Comparison of ENCODE assay signal across 1 cellular context in the genomic region with DNA sequence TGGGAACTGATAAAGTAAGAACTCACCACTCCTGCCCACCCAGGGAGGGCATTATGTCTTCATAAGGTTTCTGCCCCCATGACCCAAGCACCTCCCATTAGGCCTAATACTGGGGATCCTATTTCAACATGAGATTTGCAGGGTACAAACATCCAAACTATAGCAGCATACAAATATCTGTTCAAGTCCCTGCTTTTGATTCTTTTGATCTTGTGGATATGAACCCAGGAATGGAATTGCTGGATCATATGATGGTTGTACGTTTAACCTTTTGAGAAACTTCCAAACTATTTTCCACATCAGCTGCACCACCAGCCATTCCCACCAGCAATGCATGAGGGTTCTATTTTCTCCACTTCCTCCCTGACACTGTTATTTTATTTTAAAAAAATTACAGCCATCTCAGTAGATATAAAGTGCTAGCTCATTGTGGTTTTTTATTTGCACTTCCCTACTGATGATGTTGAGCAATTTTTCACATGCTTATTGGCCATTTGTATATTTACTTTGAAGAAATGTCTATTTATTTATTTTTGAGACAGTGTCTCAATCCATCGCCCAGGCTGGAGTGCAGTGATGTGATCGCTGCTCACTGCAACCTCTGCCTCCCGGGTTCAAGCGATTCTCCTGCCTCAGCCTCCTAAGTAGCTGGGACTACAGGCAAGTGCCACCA.
TF ChIP-seq lines count a peak whose summit lies in the region.

No MANE protein-coding gene starts in this region.

TF ChIP-seq in HepG2, 621 proteins besides CTCF, POLR2A, EP300 and RAD21:
- TF ChIP-seq TBX3 (IDR thresholded peaks at IDR 0.05; ENCODE audit: borderline replicate concordance) (peak; percentile 71; the same call in 1 of the 2 replicates), FOXA3 (CRISPR knock-in tag; IDR thresholded peaks at IDR 0.05) (peak; percentile 57; the same call in 1 of the 2 replicates), NFE2L1 (CRISPR knock-in tag; IDR thresholded peaks at IDR 0.05; ENCODE audit: borderline replicate concordance) (no peak), SALL1 (CRISPR knock-in tag; IDR thresholded peaks at IDR 0.05) (peak; percentile 45; the same call in 1 of the 2 replicates), GATAD2A (CRISPR knock-in tag; IDR thresholded peaks at IDR 0.05) (peak; percentile 58; the same call in 1 of the 2 replicates), SIX4 (CRISPR knock-in tag; IDR thresholded peaks at IDR 0.05) (no peak), SRF (IDR thresholded peaks at IDR 0.05; ENCODE audit: low read depth, low read length) (no peak), TCF7 (IDR thresholded peaks at IDR 0.05; ENCODE audit: low read depth) (0 out of 2 replicates have a peak, but pooled peaks have one; percentile 9), CEBPG (CRISPR knock-in tag; IDR thresholded peaks at IDR 0.05) (peak; percentile 63), NRL (CRISPR knock-in tag; IDR thresholded peaks at IDR 0.05; ENCODE audit: borderline replicate concordance) (no peak), MEIS1 (CRISPR knock-in tag; IDR thresholded peaks at IDR 0.05; ENCODE audit: borderline replicate concordance) (no peak), HDAC2 (CRISPR knock-in tag; IDR thresholded peaks at IDR 0.05) (peak; percentile 57; the same call in 1 of the 2 replicates), CEBPB (IDR thresholded peaks at IDR 0.05; ENCODE audit: borderline replicate concordance, low read depth, low read length) (peak; percentile 86), HCFC1 (IDR thresholded peaks at IDR 0.05; ENCODE audit: low read depth, low read length) (no peak), HNRNPK (IDR thresholded peaks at IDR 0.05; ENCODE audit: low read depth, low read length, poor library complexity, severe bottlenecking) (no peak), NFE2L2 (IDR thresholded peaks at IDR 0.05; ENCODE audit: low read length) (peak; percentile 74), SAP130 (CRISPR knock-in tag; IDR thresholded peaks at IDR 0.05; ENCODE audit: low read depth) (peak; percentile 40; the same call in 1 of the 2 replicates), THAP11 (CRISPR knock-in tag; IDR thresholded peaks at IDR 0.05) (peak; percentile 45; the same call in 1 of the 2 replicates), SOX5 (CRISPR knock-in tag; IDR thresholded peaks at IDR 0.05; ENCODE audit: borderline replicate concordance) (0 out of 2 replicates have a peak, but pooled peaks have one; percentile 38), MAFK (conservative IDR thresholded peaks at IDR 0.05 in 1 of 2, IDR thresholded peaks at IDR 0.05 in 1 of 2; ENCODE audit: low read length in 2 of 2) (peak in 1 of 2 experiments; percentile 19; a peak in 1 of 4 replicates), KDM3A (CRISPR knock-in tag; IDR thresholded peaks at IDR 0.05; ENCODE audit: low read depth) (0 out of 2 replicates have a peak, but pooled peaks have one; percentile 29), RARA (CRISPR knock-in tag; IDR thresholded peaks at IDR 0.05) (peak; percentile 13; the same call in 1 of the 2 replicates), RCOR2 (CRISPR knock-in tag; IDR thresholded peaks at IDR 0.05) (0 out of 2 replicates have a peak, but pooled peaks have one; percentile 25), FOXP1 (IDR thresholded peaks at IDR 0.05) (no peak), FOXP1 (CRISPR knock-in tag; IDR thresholded peaks at IDR 0.05) (peak; percentile 52; the same call in 1 of the 2 replicates), SMAD9 (CRISPR knock-in tag; IDR thresholded peaks at IDR 0.05) (no peak), FOXA1 (IDR thresholded peaks at IDR 0.05) (peak; percentile 61), FOXA1 (CRISPR knock-in tag; IDR thresholded peaks at IDR 0.05) (peak; percentile 59), CREM (IDR thresholded peaks at IDR 0.05) (no peak), CREM (CRISPR knock-in tag; IDR thresholded peaks at IDR 0.05) (no peak), MAFF (IDR thresholded peaks at IDR 0.05; ENCODE audit: low read depth, low read length) (peak; percentile 22; the same call in 1 of the 2 replicates), ZMYM3 (CRISPR knock-in tag; IDR thresholded peaks at IDR 0.05) (peak; percentile 80), KDM1A (CRISPR knock-in tag; IDR thresholded peaks at IDR 0.05) (peak; percentile 42; the same call in 1 of the 2 replicates), ASH2L (IDR thresholded peaks at IDR 0.05; ENCODE audit: insufficient read length, low read depth, low read length) (no peak), GTF3A (CRISPR knock-in tag; conservative IDR thresholded peaks at IDR 0.05) (no peak), ZEB1 (IDR thresholded peaks at IDR 0.05; ENCODE audit: insufficient replicate concordance, low read depth) (no peak)
- TF ChIP-seq, protein P1, sequence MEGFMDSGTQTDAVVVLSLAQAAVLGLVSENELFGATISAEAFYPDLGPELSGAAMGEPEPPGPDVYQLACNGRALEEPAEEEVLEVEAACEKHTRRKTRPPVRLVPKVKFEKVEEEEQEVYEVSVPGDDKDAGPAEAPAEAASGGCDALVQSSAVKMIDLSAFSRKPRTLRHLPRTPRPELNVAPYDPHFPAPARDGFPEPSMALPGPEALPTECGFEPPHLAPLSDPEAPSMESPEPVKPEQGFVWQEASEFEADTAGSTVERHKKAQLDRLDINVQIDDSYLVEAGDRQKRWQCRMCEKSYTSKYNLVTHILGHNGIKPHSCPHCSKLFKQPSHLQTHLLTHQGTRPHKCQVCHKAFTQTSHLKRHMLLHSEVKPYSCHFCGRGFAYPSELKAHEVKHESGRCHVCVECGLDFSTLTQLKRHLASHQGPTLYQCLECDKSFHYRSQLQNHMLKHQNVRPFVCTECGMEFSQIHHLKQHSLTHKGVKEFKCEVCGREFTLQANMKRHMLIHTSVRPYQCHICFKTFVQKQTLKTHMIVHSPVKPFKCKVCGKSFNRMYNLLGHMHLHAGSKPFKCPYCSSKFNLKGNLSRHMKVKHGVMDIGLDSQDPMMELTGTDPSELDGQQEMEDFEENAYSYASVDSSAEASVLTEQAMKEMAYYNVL (CRISPR knock-in tag; IDR thresholded peaks at IDR 0.05; ENCODE audit: borderline replicate concordance): no peak
- TF ChIP-seq, protein P2, sequence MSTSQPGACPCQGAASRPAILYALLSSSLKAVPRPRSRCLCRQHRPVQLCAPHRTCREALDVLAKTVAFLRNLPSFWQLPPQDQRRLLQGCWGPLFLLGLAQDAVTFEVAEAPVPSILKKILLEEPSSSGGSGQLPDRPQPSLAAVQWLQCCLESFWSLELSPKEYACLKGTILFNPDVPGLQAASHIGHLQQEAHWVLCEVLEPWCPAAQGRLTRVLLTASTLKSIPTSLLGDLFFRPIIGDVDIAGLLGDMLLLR (CRISPR knock-in tag; IDR thresholded peaks at IDR 0.05): no peak
- TF ChIP-seq, protein P3, sequence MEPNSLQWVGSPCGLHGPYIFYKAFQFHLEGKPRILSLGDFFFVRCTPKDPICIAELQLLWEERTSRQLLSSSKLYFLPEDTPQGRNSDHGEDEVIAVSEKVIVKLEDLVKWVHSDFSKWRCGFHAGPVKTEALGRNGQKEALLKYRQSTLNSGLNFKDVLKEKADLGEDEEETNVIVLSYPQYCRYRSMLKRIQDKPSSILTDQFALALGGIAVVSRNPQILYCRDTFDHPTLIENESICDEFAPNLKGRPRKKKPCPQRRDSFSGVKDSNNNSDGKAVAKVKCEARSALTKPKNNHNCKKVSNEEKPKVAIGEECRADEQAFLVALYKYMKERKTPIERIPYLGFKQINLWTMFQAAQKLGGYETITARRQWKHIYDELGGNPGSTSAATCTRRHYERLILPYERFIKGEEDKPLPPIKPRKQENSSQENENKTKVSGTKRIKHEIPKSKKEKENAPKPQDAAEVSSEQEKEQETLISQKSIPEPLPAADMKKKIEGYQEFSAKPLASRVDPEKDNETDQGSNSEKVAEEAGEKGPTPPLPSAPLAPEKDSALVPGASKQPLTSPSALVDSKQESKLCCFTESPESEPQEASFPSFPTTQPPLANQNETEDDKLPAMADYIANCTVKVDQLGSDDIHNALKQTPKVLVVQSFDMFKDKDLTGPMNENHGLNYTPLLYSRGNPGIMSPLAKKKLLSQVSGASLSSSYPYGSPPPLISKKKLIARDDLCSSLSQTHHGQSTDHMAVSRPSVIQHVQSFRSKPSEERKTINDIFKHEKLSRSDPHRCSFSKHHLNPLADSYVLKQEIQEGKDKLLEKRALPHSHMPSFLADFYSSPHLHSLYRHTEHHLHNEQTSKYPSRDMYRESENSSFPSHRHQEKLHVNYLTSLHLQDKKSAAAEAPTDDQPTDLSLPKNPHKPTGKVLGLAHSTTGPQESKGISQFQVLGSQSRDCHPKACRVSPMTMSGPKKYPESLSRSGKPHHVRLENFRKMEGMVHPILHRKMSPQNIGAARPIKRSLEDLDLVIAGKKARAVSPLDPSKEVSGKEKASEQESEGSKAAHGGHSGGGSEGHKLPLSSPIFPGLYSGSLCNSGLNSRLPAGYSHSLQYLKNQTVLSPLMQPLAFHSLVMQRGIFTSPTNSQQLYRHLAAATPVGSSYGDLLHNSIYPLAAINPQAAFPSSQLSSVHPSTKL (CRISPR knock-in tag; IDR thresholded peaks at IDR 0.05): peak; percentile 39; the same call in 1 of the 2 replicates
- TF ChIP-seq, protein P4, sequence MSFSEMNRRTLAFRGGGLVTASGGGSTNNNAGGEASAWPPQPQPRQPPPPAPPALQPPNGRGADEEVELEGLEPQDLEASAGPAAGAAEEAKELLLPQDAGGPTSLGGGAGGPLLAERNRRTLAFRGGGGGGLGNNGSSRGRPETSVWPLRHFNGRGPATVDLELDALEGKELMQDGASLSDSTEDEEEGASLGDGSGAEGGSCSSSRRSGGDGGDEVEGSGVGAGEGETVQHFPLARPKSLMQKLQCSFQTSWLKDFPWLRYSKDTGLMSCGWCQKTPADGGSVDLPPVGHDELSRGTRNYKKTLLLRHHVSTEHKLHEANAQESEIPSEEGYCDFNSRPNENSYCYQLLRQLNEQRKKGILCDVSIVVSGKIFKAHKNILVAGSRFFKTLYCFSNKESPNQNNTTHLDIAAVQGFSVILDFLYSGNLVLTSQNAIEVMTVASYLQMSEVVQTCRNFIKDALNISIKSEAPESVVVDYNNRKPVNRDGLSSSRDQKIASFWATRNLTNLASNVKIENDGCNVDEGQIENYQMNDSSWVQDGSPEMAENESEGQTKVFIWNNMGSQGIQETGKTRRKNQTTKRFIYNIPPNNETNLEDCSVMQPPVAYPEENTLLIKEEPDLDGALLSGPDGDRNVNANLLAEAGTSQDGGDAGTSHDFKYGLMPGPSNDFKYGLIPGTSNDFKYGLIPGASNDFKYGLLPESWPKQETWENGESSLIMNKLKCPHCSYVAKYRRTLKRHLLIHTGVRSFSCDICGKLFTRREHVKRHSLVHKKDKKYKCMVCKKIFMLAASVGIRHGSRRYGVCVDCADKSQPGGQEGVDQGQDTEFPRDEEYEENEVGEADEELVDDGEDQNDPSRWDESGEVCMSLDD (CRISPR knock-in tag; IDR thresholded peaks at IDR 0.05; ENCODE audit: borderline replicate concordance): no peak
- TF ChIP-seq, protein P5, sequence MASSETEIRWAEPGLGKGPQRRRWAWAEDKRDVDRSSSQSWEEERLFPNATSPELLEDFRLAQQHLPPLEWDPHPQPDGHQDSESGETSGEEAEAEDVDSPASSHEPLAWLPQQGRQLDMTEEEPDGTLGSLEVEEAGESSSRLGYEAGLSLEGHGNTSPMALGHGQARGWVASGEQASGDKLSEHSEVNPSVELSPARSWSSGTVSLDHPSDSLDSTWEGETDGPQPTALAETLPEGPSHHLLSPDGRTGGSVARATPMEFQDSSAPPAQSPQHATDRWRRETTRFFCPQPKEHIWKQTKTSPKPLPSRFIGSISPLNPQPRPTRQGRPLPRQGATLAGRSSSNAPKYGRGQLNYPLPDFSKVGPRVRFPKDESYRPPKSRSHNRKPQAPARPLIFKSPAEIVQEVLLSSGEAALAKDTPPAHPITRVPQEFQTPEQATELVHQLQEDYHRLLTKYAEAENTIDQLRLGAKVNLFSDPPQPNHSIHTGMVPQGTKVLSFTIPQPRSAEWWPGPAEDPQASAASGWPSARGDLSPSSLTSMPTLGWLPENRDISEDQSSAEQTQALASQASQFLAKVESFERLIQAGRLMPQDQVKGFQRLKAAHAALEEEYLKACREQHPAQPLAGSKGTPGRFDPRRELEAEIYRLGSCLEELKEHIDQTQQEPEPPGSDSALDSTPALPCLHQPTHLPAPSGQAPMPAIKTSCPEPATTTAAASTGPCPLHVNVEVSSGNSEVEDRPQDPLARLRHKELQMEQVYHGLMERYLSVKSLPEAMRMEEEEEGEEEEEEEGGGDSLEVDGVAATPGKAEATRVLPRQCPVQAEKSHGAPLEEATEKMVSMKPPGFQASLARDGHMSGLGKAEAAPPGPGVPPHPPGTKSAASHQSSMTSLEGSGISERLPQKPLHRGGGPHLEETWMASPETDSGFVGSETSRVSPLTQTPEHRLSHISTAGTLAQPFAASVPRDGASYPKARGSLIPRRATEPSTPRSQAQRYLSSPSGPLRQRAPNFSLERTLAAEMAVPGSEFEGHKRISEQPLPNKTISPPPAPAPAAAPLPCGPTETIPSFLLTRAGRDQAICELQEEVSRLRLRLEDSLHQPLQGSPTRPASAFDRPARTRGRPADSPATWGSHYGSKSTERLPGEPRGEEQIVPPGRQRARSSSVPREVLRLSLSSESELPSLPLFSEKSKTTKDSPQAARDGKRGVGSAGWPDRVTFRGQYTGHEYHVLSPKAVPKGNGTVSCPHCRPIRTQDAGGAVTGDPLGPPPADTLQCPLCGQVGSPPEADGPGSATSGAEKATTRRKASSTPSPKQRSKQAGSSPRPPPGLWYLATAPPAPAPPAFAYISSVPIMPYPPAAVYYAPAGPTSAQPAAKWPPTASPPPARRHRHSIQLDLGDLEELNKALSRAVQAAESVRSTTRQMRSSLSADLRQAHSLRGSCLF (CRISPR knock-in tag; IDR thresholded peaks at IDR 0.05; ENCODE audit: borderline replicate concordance): no peak
- TF ChIP-seq, protein P6, sequence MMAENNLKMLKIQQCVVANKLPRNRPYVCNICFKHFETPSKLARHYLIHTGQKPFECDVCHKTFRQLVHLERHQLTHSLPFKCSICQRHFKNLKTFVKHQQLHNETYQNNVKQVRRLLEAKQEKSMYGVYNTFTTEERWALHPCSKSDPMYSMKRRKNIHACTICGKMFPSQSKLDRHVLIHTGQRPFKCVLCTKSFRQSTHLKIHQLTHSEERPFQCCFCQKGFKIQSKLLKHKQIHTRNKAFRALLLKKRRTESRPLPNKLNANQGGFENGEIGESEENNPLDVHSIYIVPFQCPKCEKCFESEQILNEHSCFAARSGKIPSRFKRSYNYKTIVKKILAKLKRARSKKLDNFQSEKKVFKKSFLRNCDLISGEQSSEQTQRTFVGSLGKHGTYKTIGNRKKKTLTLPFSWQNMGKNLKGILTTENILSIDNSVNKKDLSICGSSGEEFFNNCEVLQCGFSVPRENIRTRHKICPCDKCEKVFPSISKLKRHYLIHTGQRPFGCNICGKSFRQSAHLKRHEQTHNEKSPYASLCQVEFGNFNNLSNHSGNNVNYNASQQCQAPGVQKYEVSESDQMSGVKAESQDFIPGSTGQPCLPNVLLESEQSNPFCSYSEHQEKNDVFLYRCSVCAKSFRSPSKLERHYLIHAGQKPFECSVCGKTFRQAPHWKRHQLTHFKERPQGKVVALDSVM (CRISPR knock-in tag; IDR thresholded peaks at IDR 0.05): peak; percentile 97
- TF ChIP-seq, protein P7, sequence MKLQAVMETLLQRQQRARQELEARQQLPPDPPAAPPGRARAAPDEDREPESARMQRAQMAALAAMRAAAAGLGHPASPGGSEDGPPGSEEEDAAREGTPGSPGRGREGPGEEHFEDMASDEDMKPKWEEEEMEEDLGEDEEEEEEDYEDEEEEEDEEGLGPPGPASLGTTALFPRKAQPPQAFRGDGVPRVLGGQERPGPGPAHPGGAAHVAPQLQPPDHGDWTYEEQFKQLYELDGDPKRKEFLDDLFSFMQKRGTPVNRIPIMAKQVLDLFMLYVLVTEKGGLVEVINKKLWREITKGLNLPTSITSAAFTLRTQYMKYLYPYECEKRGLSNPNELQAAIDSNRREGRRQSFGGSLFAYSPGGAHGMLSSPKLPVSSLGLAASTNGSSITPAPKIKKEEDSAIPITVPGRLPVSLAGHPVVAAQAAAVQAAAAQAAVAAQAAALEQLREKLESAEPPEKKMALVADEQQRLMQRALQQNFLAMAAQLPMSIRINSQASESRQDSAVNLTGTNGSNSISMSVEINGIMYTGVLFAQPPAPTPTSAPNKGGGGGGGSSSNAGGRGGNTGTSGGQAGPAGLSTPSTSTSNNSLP (IDR thresholded peaks at IDR 0.05; ENCODE audit: low read depth, low read length): peak; percentile 74; the same call in 1 of the 2 replicates
